ENCODE assay signal across 1 cellular context in genomic region chr9:20087481-20087880, GRCh38.
TF ChIP-seq lines count a peak whose summit lies in the region.

No MANE protein-coding gene starts in this region.

TF ChIP-seq in IMR-90, 13 proteins besides CTCF, POLR2A, EP300 and RAD21 (continued from another document):
- TF ChIP-seq USF2 (IDR thresholded peaks at IDR 0.05; ENCODE audit: low read depth, low read length) (no peak), MXI1 (IDR thresholded peaks at IDR 0.05; ENCODE audit: borderline replicate concordance, low read depth, low read length) (no peak), CHD1 (IDR thresholded peaks at IDR 0.05; ENCODE audit: low read depth, low read length) (no peak)
